8 cellular contexts compared by ENCODE assay signal in the genomic region with DNA sequence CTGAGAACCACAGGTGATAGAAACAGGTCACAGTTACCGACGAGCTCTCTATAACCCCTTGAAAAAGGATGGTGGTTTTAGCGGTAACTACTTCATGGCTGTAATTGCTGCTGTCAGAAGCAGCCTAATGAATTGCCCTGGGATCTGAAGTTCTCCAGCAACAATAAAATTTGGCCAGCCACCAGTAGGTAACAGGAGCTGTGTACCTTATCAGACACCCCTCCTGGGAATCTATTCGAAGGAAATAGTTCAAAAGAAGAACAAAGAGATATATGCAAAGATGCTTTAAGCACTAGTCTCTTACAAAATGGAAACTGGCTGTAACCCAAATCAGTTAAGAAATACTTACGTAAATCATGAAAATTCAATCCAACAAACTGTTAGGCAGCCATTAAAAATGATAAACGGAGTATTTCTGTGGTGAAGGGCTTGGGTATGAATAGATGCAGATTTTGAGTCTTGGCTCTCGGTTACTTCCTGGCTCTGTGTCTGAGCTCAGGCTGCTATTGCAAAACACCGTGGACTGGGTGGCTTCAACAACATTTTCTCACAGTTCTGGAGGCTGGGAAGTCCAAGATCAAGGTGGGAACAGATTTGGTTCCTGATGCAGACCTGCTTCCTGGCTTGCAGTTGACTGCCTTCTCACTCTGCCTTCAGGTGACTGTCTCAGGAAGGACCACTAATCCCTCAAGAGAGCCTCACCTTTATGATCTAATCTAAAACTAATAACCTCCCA. TPM values are rescaled to one million over a fixed set of nuclear protein-coding genes. Genes with fewer than 3 reads are reported as not detected.
A peak's percentile ranks its signal among the peaks of the same experiment; 100 is the strongest.
DNase-seq lines count a peak whose midpoint lies in the region; ATAC-seq and TF ChIP-seq lines count a peak whose summit lies in the region.

No MANE protein-coding gene starts in this region.

- H3K4me3 Mint-ChIP-seq in activated CD4-positive, alpha-beta T cell treated with anti-CD3 and anti-CD28 coated beads for 36 hours, result peak overlapping the region; percentile 95

- ATAC-seq in activated CD4-positive, alpha-beta T cell treated with anti-CD3 and anti-CD28 coated beads for 36 hours, result peak; percentile 21
- no peak for ATAC-seq in gastrocnemius medialis
- no peak for ATAC-seq in GM18873 (IDR thresholded peaks at IDR 0.05; ENCODE audit: low FRiP score, unreplicated experiment)
- ATAC-seq in HG03342 (IDR thresholded peaks at IDR 0.05; ENCODE audit: unreplicated experiment), result no peak

- no peaks in the 10 kb centered on the region for H3K27me3 ChIP-seq in gastrocnemius medialis

- peak overlapping the region; percentile 92 for H3K27ac Mint-ChIP-seq in activated CD4-positive, alpha-beta T cell treated with anti-CD3 and anti-CD28 coated beads for 36 hours

- intact Hi-C loops in activated CD4-positive, alpha-beta T cell treated with anti-CD3 and anti-CD28 coated beads for 36 hours (cut with DNase I, micrococcal nuclease), result loop anchor here (5.0 to 10.0 kb wide), 9 partner anchors 345 to 1602 kb away; a partner anchor contains a TSS
- intact Hi-C loops in gastrocnemius medialis (cut with DNase I; ENCODE audit: low total_unique reads), result loop anchor here (5.0 to 10.0 kb wide), 3 partner anchors 542 to 1095 kb away; a partner anchor contains a TSS

- no peaks in the 10 kb centered on the region for H3K27me3 Mint-ChIP-seq in activated CD4-positive, alpha-beta T cell treated with anti-CD3 and anti-CD28 coated beads for 36 hours

- no peak for TF ChIP-seq POLR2A in gastrocnemius medialis (IDR thresholded peaks at IDR 0.05)

- H3K27ac ChIP-seq in gastrocnemius medialis, result peak overlapping the region; percentile 81 to 95 (median 92)

- H3K9me3 ChIP-seq in gastrocnemius medialis, result no peaks in the 10 kb centered on the region

- no peak for TF ChIP-seq CTCF in gastrocnemius medialis (IDR thresholded peaks at IDR 0.05 in 4 of 5, conservative IDR thresholded peaks at IDR 0.05 in 1 of 5)

- in situ Hi-C loops in gastrocnemius medialis (cut with MboI; ENCODE audit: low sequenced_read_pairs in 4 of 4), result loop anchor here in 1 of 4 donors (10.0 kb wide), 1 partner anchor 782 kb away; a partner anchor contains a TSS

- POLR2A ChIA-PET in activated CD4-positive, alpha-beta T cell treated with anti-CD3 and anti-CD28 coated beads for 36 hours (lab: Charles Lee), result no interaction called here

- H3K4me3 ChIP-seq in gastrocnemius medialis, result peak overlapping the region in 3 of 4 donors; percentile 76 to 89 (median 79)

- H3K4me1 Mint-ChIP-seq in activated CD4-positive, alpha-beta T cell treated with anti-CD3 and anti-CD28 coated beads for 36 hours, result peaks cover 48% of the 10 kb centered on the region

- no peaks in the 10 kb centered on the region for H3K36me3 ChIP-seq in gastrocnemius medialis

- H3K9me3 Mint-ChIP-seq in activated CD4-positive, alpha-beta T cell treated with anti-CD3 and anti-CD28 coated beads for 36 hours (ENCODE audit: low read depth), result peaks cover 16% of the 10 kb centered on the region

- H3K36me3 Mint-ChIP-seq in activated CD4-positive, alpha-beta T cell treated with anti-CD3 and anti-CD28 coated beads for 36 hours (ENCODE audit: low read depth), result peaks cover 14% of the 10 kb centered on the region

- peak; percentile 11 for DNase-seq in activated CD4-positive, alpha-beta T cell treated with anti-CD3 and anti-CD28 coated beads for 36 hours
- no peak for DNase-seq in activated CD4-positive, alpha-beta T cell treated with anti-CD3 and anti-CD28 coated beads, Interleukin-2, amount 50 U/mL, for 4 hours
- peak; percentile 38 for DNase-seq in SK-N-DZ (ENCODE audit: low spot score)
- peak; percentile 66 for DNase-seq in fibroblast of gingiva (ENCODE audit: low read depth)
- peak in 1 of 2 donors; percentile 19 for DNase-seq in gastrocnemius medialis
- DNase-seq in cerebellum (ENCODE audit: low spot score), result no peak

- CTCF ChIA-PET in activated CD4-positive, alpha-beta T cell treated with anti-CD3 and anti-CD28 coated beads for 36 hours (lab: Charles Lee), result interaction anchor here (0.6 to 1.1 kb wide), 4 partner anchors 20 to 855 kb away, joined by 3 to 4 read pairs (median 3); no protein-coding TSS in a partner anchor

- peaks cover 29 to 33% of the 10 kb centered on the region in 2 donors for H3K4me1 ChIP-seq in gastrocnemius medialis

RNA-seq across cellular contexts. Expression of a gene that starts 1.6 kb away (rescaled TPM):
- 1 to 10 TPM; 8.2 to 9.0 TPM for total RNA-seq in activated CD4-positive, alpha-beta T cell treated with anti-CD3 and anti-CD28 coated beads for 36 hours
- 16.3 and 25.7 TPM in 2 replicates for polyA plus RNA-seq in SK-N-DZ (2014; cell fraction: cytosol; rRNA removed)
- 17.8 and 19.9 TPM in 2 replicates for polyA plus RNA-seq in SK-N-DZ (2014; cell fraction: nucleus; rRNA removed)
- total RNA-seq in gastrocnemius medialis, result 10 to 100 TPM; 24.3 to 43.5 (median 29.4) TPM
- total RNA-seq in cerebellum, result 18.9 TPM

Comparison
In these comparisons a context has a peak if more than half of its experiments do, and no peak if none do; other contexts are left out.
1. DNase-seq: peak in activated CD4-positive, alpha-beta T cell treated with anti-CD3 and anti-CD28 coated beads for 36 hours (single experiment), SK-N-DZ (single experiment) and fibroblast of gingiva (single experiment); none in activated CD4-positive, alpha-beta T cell treated with anti-CD3 and anti-CD28 coated beads, Interleukin-2, amount 50 U/mL, for 4 hours (0 of 2) and cerebellum (single experiment).